ENCODE assay signal across 8 cellular contexts in genomic region chr3:10173926-10174435, GRCh38. TPM values are rescaled to one million over a fixed set of nuclear protein-coding genes. Genes with fewer than 3 reads are reported as not detected.
DNase-seq lines count a peak whose midpoint lies in the region; ATAC-seq and TF ChIP-seq lines count a peak whose summit lies in the region.

No MANE protein-coding gene starts in this region.

- H3K36me3 ChIP-seq in testis (ENCODE audit: low read depth, missing control alignments) = no peaks in the 10 kb centered on the region

- in situ Hi-C loops in ACHN (cut with HindIII; ENCODE audit: low pct_ligation_motif_present, low pct_unique_long_range_greater_than_20kb, low sequenced_read_pairs) = no loop called here

- intact Hi-C loops in testis (cut with DNase I; ENCODE audit: low total_unique reads) = no loop called here

- H3K27me3 ChIP-seq in testis = no peaks in the 10 kb centered on the region

- H3K9me3 ChIP-seq in testis = no peaks in the 10 kb centered on the region

- no peak for TF ChIP-seq POLR2A in testis (IDR thresholded peaks at IDR 0.05)

- 36 to 52% methylated on average over 6 of the region's 6 CpGs for WGBS in testis, 2 donors

- H3K4me3 ChIP-seq in testis = no peak overlapping the region

- ATAC-seq in HG02623 (IDR thresholded peaks at IDR 0.05; ENCODE audit: unreplicated experiment) = peak; percentile 63
- peak; percentile 89 for ATAC-seq in left lobe of liver
- no peak for ATAC-seq in GM21737 (IDR thresholded peaks at IDR 0.05; ENCODE audit: unreplicated experiment)

- H3K4me1 ChIP-seq in testis = peaks cover 8% of the 10 kb centered on the region

- DNase-seq in ACHN (peak; percentile 88), astrocyte of the hippocampus (ENCODE audit: low read depth, low spot score) (peak; percentile 96), left lobe of liver (ENCODE audit: low spot score) (peak; percentile 60), testis (peak; percentile 72), NCI-H510A (lab: John Stamatoyannopoulos, UW) (no peak)
- no peak for DNase-seq in activated naive CD4-positive, alpha-beta T cell treated with anti-CD3 and anti-CD28 coated beads, Interleukin-2, amount 50 U/mL, for 16 hours

- peak overlapping the region; percentile 18 to 73 for H3K27ac ChIP-seq in testis

- TF ChIP-seq CTCF in testis (IDR thresholded peaks at IDR 0.05) = no peak

RNA-seq across cellular contexts. Expression of gene IRAK2, which starts 9.3 kb away (rescaled TPM):
- total RNA-seq in left lobe of liver (4.5 TPM), testis (1 to 10 TPM; 3.7 to 3.8 TPM)
- polyA plus RNA-seq in testis (ENCODE audit: insufficient read depth, low read depth, low replicate concordance) = 2.1 TPM

RNA-seq across cellular contexts. Expression of gene VHL, which starts 32.4 kb away (rescaled TPM):
- total RNA-seq in left lobe of liver = 14.0 TPM
- 10 to 100 TPM; 61.2 to 73.0 TPM for total RNA-seq in testis
- 39.6 TPM for polyA plus RNA-seq in testis (ENCODE audit: insufficient read depth, low read depth, low replicate concordance)

RNA-seq across cellular contexts. Expression of gene BRK1, which starts 58.5 kb away (rescaled TPM):
- total RNA-seq in left lobe of liver = 44.2 TPM
- 100 to 1,000 TPM; 145 to 157 TPM for total RNA-seq in testis
- 250 TPM for polyA plus RNA-seq in testis (ENCODE audit: insufficient read depth, low read depth, low replicate concordance)

Comparison
In these comparisons a context has a peak if more than half of its experiments do, and no peak if none do; other contexts are left out.
1. DNase-seq: peak in ACHN (single experiment), astrocyte of the hippocampus (single experiment), left lobe of liver (single experiment) and testis (single experiment); none in activated naive CD4-positive, alpha-beta T cell treated with anti-CD3 and anti-CD28 coated beads, Interleukin-2, amount 50 U/mL, for 16 hours (single experiment) and NCI-H510A (single experiment).